In genomic region chr1:236848274-236848925, GRCh38 we compare ENCODE assay signal across 29 cellular contexts. TPM values are rescaled to one million over a fixed set of nuclear protein-coding genes. Genes with fewer than 3 reads are reported as not detected.
A peak's percentile ranks its signal among the peaks of the same experiment; 100 is the strongest.
DNase-seq lines count a peak whose midpoint lies in the region; ATAC-seq lines count a peak whose summit lies in the region.
"Had no signal": no experiment of that assay in that cellular context is flagged by ENCODE, and none has a peak within 500 bp of the region (broad histone marks: within the 10 kb centered on the region; RNA-seq: fewer than 3 reads in every experiment).

No MANE protein-coding gene starts in this region.

- H3K9me3 Mint-ChIP-seq in activated naive CD8-positive, alpha-beta T cell (ENCODE audit: low read depth) = no peaks in the 10 kb centered on the region
- no peaks in the 10 kb centered on the region for H3K9me3 Mint-ChIP-seq in stimulated activated naive CD8-positive, alpha-beta T cell treated with anti-CD3 and anti-CD28 coated beads, Interleukin-15, Interleukin-2, amounts not matched to agents 100 ng/mL and 50 ng/mL, for 24 hours
- H3K9me3 Mint-ChIP-seq: GM23338 had no signal

- H3K4me1 Mint-ChIP-seq in activated naive CD8-positive, alpha-beta T cell (ENCODE audit: low read depth) = peaks cover 10% of the 10 kb centered on the region
- H3K4me1 Mint-ChIP-seq in stimulated activated naive CD8-positive, alpha-beta T cell treated with anti-CD3 and anti-CD28 coated beads, Interleukin-15, Interleukin-2, amounts not matched to agents 100 ng/mL and 50 ng/mL, for 24 hours (ENCODE audit: low read depth) = peaks cover 15% of the 10 kb centered on the region
- H3K4me1 Mint-ChIP-seq: GM23338 had no signal

- intact Hi-C loops in posterior vena cava (cut with DNase I) = loop anchor here in 1 of 2 donors (10.0 kb wide), 1 partner anchor 54 kb away; the partner anchor contains the start of gene MTR

- no peaks in the 10 kb centered on the region for H3K27me3 Mint-ChIP-seq in activated naive CD8-positive, alpha-beta T cell
- no peaks in the 10 kb centered on the region for H3K27me3 Mint-ChIP-seq in stimulated activated naive CD8-positive, alpha-beta T cell treated with anti-CD3 and anti-CD28 coated beads, Interleukin-15, Interleukin-2, amounts not matched to agents 100 ng/mL and 50 ng/mL, for 24 hours

- no peak for ATAC-seq in HG02981 (IDR thresholded peaks at IDR 0.05; ENCODE audit: unreplicated experiment)
- ATAC-seq: foreskin keratinocyte, GM23338, K562, right lobe of liver had no signal

- peaks cover 3% of the 10 kb centered on the region for H3K36me3 Mint-ChIP-seq in activated naive CD8-positive, alpha-beta T cell
- peaks cover 61% of the 10 kb centered on the region for H3K36me3 Mint-ChIP-seq in stimulated activated naive CD8-positive, alpha-beta T cell treated with anti-CD3 and anti-CD28 coated beads, Interleukin-15, Interleukin-2, amounts not matched to agents 100 ng/mL and 50 ng/mL, for 24 hours (ENCODE audit: low read depth)

- DNase-seq in CMK (ENCODE audit: low read depth) (peak; percentile 32), MV-4-11 (lab: John Stamatoyannopoulos, UW) (peak; percentile 69), NCI-H2171 treated with DMSO at 0.1 percent for 48 hours (lab: John Stamatoyannopoulos, UW) (no peak), posterior vena cava (ENCODE audit: low spot score) (no peak)
- DNase-seq: activated CD8-positive, alpha-beta memory T cell treated with anti-CD3 and anti-CD28 coated beads for 24 hours; activated gamma-delta T cell treated with Interleukin-2 at 50 U/mL for 16 hours; activated T-cell treated with anti-CD3 and anti-CD28 coated beads for 4 hours; adrenal gland; C1 segment of cervical spinal cord; foreskin keratinocyte; head of caudate nucleus; islet precursor cell; left ventricle myocardium inferior; mesenchymal stem cell; MM.1S; NCI-H1436; NCI-H2107; PC-9; right lobe of liver; SK-N-SH; spleen; stimulated activated CD4-positive, alpha-beta T cell treated with anti-CD3 and anti-CD28 coated beads, Interleukin-2, amount 100 ng/mL, for 24 hours; stimulated activated CD8-positive, alpha-beta memory T cell treated with anti-CD3 and anti-CD28 coated beads, Interleukin-4, amount 100 ng/mL, for 48 hours; transverse colon had no signal

- no peak overlapping the region for H3K4me3 Mint-ChIP-seq in activated naive CD8-positive, alpha-beta T cell
- no peak overlapping the region for H3K4me3 Mint-ChIP-seq in stimulated activated naive CD8-positive, alpha-beta T cell treated with anti-CD3 and anti-CD28 coated beads, Interleukin-15, Interleukin-2, amounts not matched to agents 100 ng/mL and 50 ng/mL, for 24 hours
- H3K4me3 Mint-ChIP-seq: GM23338 had no signal

- peak overlapping the region; percentile 42 for H3K27ac Mint-ChIP-seq in activated naive CD8-positive, alpha-beta T cell
- peak overlapping the region; percentile 19 for H3K27ac Mint-ChIP-seq in stimulated activated naive CD8-positive, alpha-beta T cell treated with anti-CD3 and anti-CD28 coated beads, Interleukin-15, Interleukin-2, amounts not matched to agents 100 ng/mL and 50 ng/mL, for 24 hours

RNA-seq across cellular contexts. Expression of gene MTR, which starts 53.3 kb away (rescaled TPM):
- 10 to 100 TPM; 44.2 to 47.6 TPM for total RNA-seq in posterior vena cava

Comparison
In these comparisons a context has a peak if more than half of its experiments do, and no peak if none do; other contexts are left out.
1. DNase-seq: peak in CMK (single experiment) and MV-4-11 (single experiment); none in NCI-H2171 treated with DMSO at 0.1 percent for 48 hours (single experiment) and posterior vena cava (single experiment).